Comparison of ENCODE assay signal across 18 cellular contexts in the genomic region with DNA sequence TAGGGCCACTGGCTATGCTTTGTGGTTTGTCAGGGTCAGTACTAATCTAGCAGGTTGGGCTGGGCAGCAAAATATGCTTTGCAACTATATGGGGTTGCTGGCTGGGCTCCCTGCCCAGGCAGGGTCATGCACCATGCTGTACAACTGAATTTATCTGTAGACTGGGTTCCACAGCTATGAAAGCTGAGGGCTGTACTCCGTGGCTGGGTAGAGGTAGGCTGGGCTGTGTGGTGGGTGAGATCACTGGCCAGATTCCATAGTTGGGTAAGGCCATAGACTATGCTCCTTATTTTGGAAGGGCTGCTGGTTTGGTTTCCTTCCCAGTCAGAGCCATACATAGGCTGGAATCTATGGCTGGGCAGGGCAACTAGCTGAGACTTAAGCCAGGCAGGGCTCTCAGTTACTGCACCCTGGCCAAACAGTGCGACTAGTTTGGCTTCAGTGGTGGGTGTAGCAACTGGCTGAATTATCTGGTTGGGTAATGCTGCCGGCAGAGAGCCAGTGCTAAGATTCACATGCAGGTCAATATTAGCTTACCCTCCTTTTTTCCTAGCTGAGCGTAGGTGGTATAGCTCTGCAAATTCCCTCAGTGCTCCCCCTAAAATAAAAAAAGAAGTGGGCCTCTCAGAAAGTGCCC.
DNase-seq lines count a peak whose midpoint lies in the region; ATAC-seq and TF ChIP-seq lines count a peak whose summit lies in the region.
"Had no signal": no experiment of that assay in that cellular context is flagged by ENCODE, and none has a peak within 500 bp of the region (broad histone marks: within the 10 kb centered on the region; RNA-seq: fewer than 3 reads in every experiment).

No MANE protein-coding gene starts in this region.

- no peak for TF ChIP-seq POLR2A in upper lobe of left lung (IDR thresholded peaks at IDR 0.05)

- intact Hi-C loops in cardiac septum (cut with DNase I) (loop anchor here (10.0 kb wide), 1 partner anchor 161 kb away; no protein-coding TSS in a partner anchor), Right ventricle myocardium superior (cut with DNase I) (no loop called here)

- no peak for TF ChIP-seq EP300 in upper lobe of left lung (IDR thresholded peaks at IDR 0.05)

- H3K27me3 ChIP-seq in rectal smooth muscle tissue (ENCODE audit: control insufficient read depth, insufficient read depth, low read length) (no peaks in the 10 kb centered on the region), upper lobe of left lung (no peaks in the 10 kb centered on the region)

- H3K27ac ChIP-seq in rectal smooth muscle tissue (ENCODE audit: low read depth, low read length) (peak overlapping the region; percentile 25), upper lobe of left lung (no peak overlapping the region)

- no peaks in the 10 kb centered on the region for H3K9me3 ChIP-seq in upper lobe of left lung

- no peaks in the 10 kb centered on the region for H3K4me1 ChIP-seq in rectal smooth muscle tissue (ENCODE audit: control insufficient read depth, insufficient read depth, low read length)
- no peaks in the 10 kb centered on the region for H3K4me1 ChIP-seq in upper lobe of left lung

- H3K4me3 ChIP-seq in rectal smooth muscle tissue (ENCODE audit: low read length) (no peak overlapping the region), upper lobe of left lung (no peak overlapping the region)

- ATAC-seq in Right ventricle myocardium superior (ENCODE audit: poor library complexity) (no peak), upper lobe of left lung (ENCODE audit: low FRiP score in 2 of 2) (peak; percentile 21 to 65), GM18519 (IDR thresholded peaks at IDR 0.05; ENCODE audit: low FRiP score, unreplicated experiment) (no peak), HG02623 (IDR thresholded peaks at IDR 0.05; ENCODE audit: unreplicated experiment) (no peak)

- WGBS in upper lobe of left lung, 2 donors: 64 to 86% methylated on average over 2 to 4 of the region's 4 CpGs

- H3K9ac ChIP-seq in rectal smooth muscle tissue (ENCODE audit: low read length): no peak overlapping the region

- H3K36me3 ChIP-seq in rectal smooth muscle tissue (ENCODE audit: control insufficient read depth, insufficient read depth, low read length) (no peaks in the 10 kb centered on the region), upper lobe of left lung (no peaks in the 10 kb centered on the region)

- TF ChIP-seq CTCF in upper lobe of left lung (IDR thresholded peaks at IDR 0.05): no peak

- DNase-seq in cardiac septum (ENCODE audit: low spot score) (peak; percentile 82), Right ventricle myocardium superior (no peak), astrocyte of the hippocampus (ENCODE audit: low read depth, low spot score) (peak; percentile 63), upper lobe of left lung (no peak)
- no peak for DNase-seq in activated T-cell treated with anti-CD3 and anti-CD28 coated beads, Interleukin-2, amount 50 U/mL, for 48 hours
- DNase-seq: 8988T, DMS79 treated with DMSO at 0.1 percent for 48 hours, H7, HFFc6, Karpas-422, NCI-H1048, NCI-H1436, NCI-H2029, NCI-H69, SHP77 treated with DMSO at 0.1 percent for 48 hours had no signal

Comparison
In these comparisons a context has a peak if more than half of its experiments do, and no peak if none do; other contexts are left out.
1. DNase-seq: peak in cardiac septum (single experiment) and astrocyte of the hippocampus (single experiment); none in Right ventricle myocardium superior (single experiment), upper lobe of left lung (0 of 2) and activated T-cell treated with anti-CD3 and anti-CD28 coated beads, Interleukin-2, amount 50 U/mL, for 48 hours (0 of 2).
2. ATAC-seq: peak in upper lobe of left lung (2 of 2); none in Right ventricle myocardium superior (single experiment), GM18519 (single experiment) and HG02623 (single experiment).